15 cellular contexts compared by ENCODE assay signal in genomic region chr19:43085801-43086530, GRCh38. TPM values are rescaled to one million over a fixed set of nuclear protein-coding genes. Genes with fewer than 3 reads are reported as not detected.
DNase-seq lines count a peak whose midpoint lies in the region; FAIRE-seq and TF ChIP-seq lines count a peak whose summit lies in the region.
"Not testable (repeated sequence)": the region's sequence is repeated elsewhere in the genome, so short reads cannot be mapped to it uniquely, and the experiment has no call there.
"Had no signal": no experiment of that assay in that cellular context is flagged by ENCODE, and none has a peak within 500 bp of the region (broad histone marks: within the 10 kb centered on the region; RNA-seq: fewer than 3 reads in every experiment).

No MANE protein-coding gene starts in this region.

- not testable (repeated sequence) for H3K36me3 ChIP-seq in bronchial epithelial cell (ENCODE audit: control insufficient read depth, insufficient read depth, low read length)

- not testable (repeated sequence) for TF ChIP-seq CTCF in bronchial epithelial cell (IDR thresholded peaks at IDR 0.05; ENCODE audit: insufficient read depth, low read length, severe bottlenecking); fibroblast of villous mesenchyme (IDR thresholded peaks at IDR 0.05; ENCODE audit: insufficient read depth, low read depth, low read length)

- not testable (repeated sequence) for H3K4me3 ChIP-seq in bronchial epithelial cell (ENCODE audit: low read depth, low read length); fibroblast of villous mesenchyme (ENCODE audit: low read depth, low read length)

- peak; percentile 42 for DNase-seq in A172 (ENCODE audit: low spot score)
- peak; percentile 33 for DNase-seq in ELR (ENCODE audit: low read depth)
- DNase-seq in HCEC 1CT: peak; percentile 55
- DNase-seq in RCC 7860 (ENCODE audit: low spot score): peak; percentile 14
- DNase-seq in bronchial epithelial cell (ENCODE audit: low read depth): peak; percentile 69
- peak; percentile 36 for DNase-seq in fibroblast of villous mesenchyme (ENCODE audit: low read depth)
- DNase-seq in kidney tubule cell (ENCODE audit: low spot score): peak; percentile 69

- not testable (repeated sequence) for H3K27me3 ChIP-seq in bronchial epithelial cell (ENCODE audit: control insufficient read depth, insufficient read depth, low read length)

- peak; percentile 67 for FAIRE-seq in RCC 7860 (lab: Jason Lieb, UNC)
- not testable (repeated sequence) for FAIRE-seq in bronchial epithelial cell (lab: Jason Lieb, UNC)

RNA-seq across cellular contexts. Expression of gene PSG2, which starts 3.5 kb away (rescaled TPM):
- 0.19 TPM in 1 of 2 replicates, not detected in the other for total RNA-seq in A172 (2014; rRNA removed; shearing (Covaris generic))
- total RNA-seq in bronchial epithelial cell: not detected in 2 replicates
- 0.32 and 5.2 TPM in 2 replicates for total RNA-seq in fibroblast of villous mesenchyme
- total RNA-seq: A673; B cell; Calu3; CD8-positive, alpha-beta T cell; GM12878; H1; H9; HT-29 had no signal

RNA-seq across cellular contexts. Expression of gene PSG11, which starts 59.7 kb away (rescaled TPM):
- 0.17 and 0.29 TPM in 2 replicates for total RNA-seq in A172 (2014; rRNA removed; shearing (Covaris generic))
- total RNA-seq in bronchial epithelial cell (not detected in 2 replicates), fibroblast of villous mesenchyme (0.43 TPM in 1 of 2 replicates, not detected in the other)
- total RNA-seq: A673; B cell; Calu3; CD8-positive, alpha-beta T cell; GM12878; H1; H9; HT-29 had no signal

Comparison
In these comparisons a context has a peak if more than half of its experiments do, and no peak if none do; other contexts are left out.
1. DNase-seq: peak in every context shown above with its lines; median percentile 69 in bronchial epithelial cell; 69 in kidney tubule cell; 55 in HCEC 1CT; 42 in A172; 36 in fibroblast of villous mesenchyme; 33 in ELR; 14 in RCC 7860.